Comparison of ENCODE assay signal across 1 cellular context in the genomic region with DNA sequence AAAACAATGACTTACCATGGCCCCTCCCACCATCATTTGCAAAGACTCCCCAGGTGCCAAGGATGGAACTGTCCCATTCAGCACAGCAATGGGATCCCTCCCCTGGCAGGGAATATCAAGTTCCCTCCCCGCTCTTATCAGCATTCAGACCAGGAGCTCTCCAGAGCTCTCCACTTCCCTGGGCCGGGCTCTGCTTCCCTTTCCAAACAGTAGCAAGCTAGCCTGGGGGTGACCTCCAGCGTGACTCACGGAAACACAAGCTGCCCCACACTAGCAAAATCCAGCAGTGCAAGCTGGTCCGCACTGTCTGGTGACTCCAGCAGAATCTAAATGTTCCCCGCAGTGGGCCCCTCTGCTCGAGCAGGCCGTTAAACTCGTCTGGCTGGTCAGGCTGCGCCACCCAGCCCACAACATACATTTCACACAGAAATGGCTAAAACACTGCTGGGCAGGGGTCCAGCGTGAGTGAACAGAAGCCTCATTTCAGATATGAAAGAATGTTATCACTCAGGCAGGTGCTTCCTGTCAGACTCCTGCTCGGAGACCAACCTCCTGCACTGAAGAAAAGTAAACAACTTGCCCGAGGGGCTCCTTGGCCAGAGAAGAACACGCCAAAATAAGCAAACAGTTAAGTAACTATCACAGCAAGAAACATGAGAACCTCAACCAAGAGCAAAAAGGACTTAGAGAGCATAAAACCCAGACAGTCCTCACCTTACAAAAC.
A peak's percentile ranks its signal among the peaks of the same experiment; 100 is the strongest.
TF ChIP-seq lines count a peak whose summit lies in the region.

No MANE protein-coding gene starts in this region.

TF ChIP-seq in HEK293, 187 proteins besides CTCF, POLR2A, EP300 and RAD21 (continued from another document and continues in another):
- TF ChIP-seq BCL11B (tag by site-specific recombination; IDR thresholded peaks at IDR 0.05; ENCODE audit: low read depth) (no peak), ZNF112 (tag by site-specific recombination; IDR thresholded peaks at IDR 0.05) (no peak), ZNF10 (tag by site-specific recombination; IDR thresholded peaks at IDR 0.05) (no peak), PRDM6 (tag by site-specific recombination; IDR thresholded peaks at IDR 0.05) (no peak), HOXC10 (CRISPR knock-in tag; IDR thresholded peaks at IDR 0.05) (no peak), ZNF23 (tag by site-specific recombination; IDR thresholded peaks at IDR 0.05; ENCODE audit: borderline replicate concordance) (no peak), SCRT1 (tag by site-specific recombination; IDR thresholded peaks at IDR 0.05; ENCODE audit: borderline replicate concordance) (peak; percentile 8; the same call in 1 of the 2 replicates), KLF10 (tag by site-specific recombination; IDR thresholded peaks at IDR 0.05) (no peak), ZNF670 (tag by site-specific recombination; IDR thresholded peaks at IDR 0.05; ENCODE audit: low read depth) (no peak), ZNF843 (tag by site-specific recombination; IDR thresholded peaks at IDR 0.05) (peak; percentile 87), ZNF18 (tag by site-specific recombination; IDR thresholded peaks at IDR 0.05) (0 out of 2 replicates have a peak, but pooled peaks have one; percentile 15), ZNF626 (tag by site-specific recombination; IDR thresholded peaks at IDR 0.05) (no peak), ZNF280D (tag by site-specific recombination; IDR thresholded peaks at IDR 0.05) (no peak), ZNF394 (tag by site-specific recombination; IDR thresholded peaks at IDR 0.05; ENCODE audit: borderline replicate concordance) (no peak), ZSCAN4 (tag by site-specific recombination; IDR thresholded peaks at IDR 0.05) (no peak), ZNF664 (tag by site-specific recombination; IDR thresholded peaks at IDR 0.05) (no peak), ZNF518A (tag by site-specific recombination; conservative IDR thresholded peaks at IDR 0.05; ENCODE audit: low read depth) (no peak), ZNF610 (tag by site-specific recombination; IDR thresholded peaks at IDR 0.05; ENCODE audit: borderline replicate concordance) (no peak), ZNF146 (tag by site-specific recombination; IDR thresholded peaks at IDR 0.05) (no peak), ELK4 (IDR thresholded peaks at IDR 0.05; ENCODE audit: borderline replicate concordance, low read depth, low read length) (no peak), ZNF274 (IDR thresholded peaks at IDR 0.05; ENCODE audit: low read length) (no peak), ZNF274 (tag by site-specific recombination; IDR thresholded peaks at IDR 0.05; ENCODE audit: borderline replicate concordance) (no peak), ZBTB8A (tag by site-specific recombination; IDR thresholded peaks at IDR 0.05) (no peak), ZNF426 (tag by site-specific recombination; IDR thresholded peaks at IDR 0.05) (no peak), ZNF2 (tag by site-specific recombination; IDR thresholded peaks at IDR 0.05) (no peak), TCF7L2 (IDR thresholded peaks at IDR 0.05; ENCODE audit: borderline replicate concordance, low read depth, low read length) (no peak), ZNF561 (tag by site-specific recombination; IDR thresholded peaks at IDR 0.05; ENCODE audit: borderline replicate concordance) (no peak), ZNF416 (tag by site-specific recombination; IDR thresholded peaks at IDR 0.05) (no peak), ZNF335 (tag by site-specific recombination; conservative IDR thresholded peaks at IDR 0.05) (peak; percentile 66; the same call in 1 of the 2 replicates), ZNF292 (tag by site-specific recombination; IDR thresholded peaks at IDR 0.05; ENCODE audit: borderline replicate concordance, low read depth) (no peak), ZNF510 (tag by site-specific recombination; IDR thresholded peaks at IDR 0.05; ENCODE audit: insufficient replicate concordance) (no peak), ZEB2 (tag by site-specific recombination; IDR thresholded peaks at IDR 0.05) (peak; percentile 63; the same call in 1 of the 2 replicates)
- TF ChIP-seq, protein P1, sequence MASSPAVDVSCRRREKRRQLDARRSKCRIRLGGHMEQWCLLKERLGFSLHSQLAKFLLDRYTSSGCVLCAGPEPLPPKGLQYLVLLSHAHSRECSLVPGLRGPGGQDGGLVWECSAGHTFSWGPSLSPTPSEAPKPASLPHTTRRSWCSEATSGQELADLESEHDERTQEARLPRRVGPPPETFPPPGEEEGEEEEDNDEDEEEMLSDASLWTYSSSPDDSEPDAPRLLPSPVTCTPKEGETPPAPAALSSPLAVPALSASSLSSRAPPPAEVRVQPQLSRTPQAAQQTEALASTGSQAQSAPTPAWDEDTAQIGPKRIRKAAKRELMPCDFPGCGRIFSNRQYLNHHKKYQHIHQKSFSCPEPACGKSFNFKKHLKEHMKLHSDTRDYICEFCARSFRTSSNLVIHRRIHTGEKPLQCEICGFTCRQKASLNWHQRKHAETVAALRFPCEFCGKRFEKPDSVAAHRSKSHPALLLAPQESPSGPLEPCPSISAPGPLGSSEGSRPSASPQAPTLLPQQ (tag by site-specific recombination; IDR thresholded peaks at IDR 0.05): peak; percentile 98
- TF ChIP-seq, protein P2, sequence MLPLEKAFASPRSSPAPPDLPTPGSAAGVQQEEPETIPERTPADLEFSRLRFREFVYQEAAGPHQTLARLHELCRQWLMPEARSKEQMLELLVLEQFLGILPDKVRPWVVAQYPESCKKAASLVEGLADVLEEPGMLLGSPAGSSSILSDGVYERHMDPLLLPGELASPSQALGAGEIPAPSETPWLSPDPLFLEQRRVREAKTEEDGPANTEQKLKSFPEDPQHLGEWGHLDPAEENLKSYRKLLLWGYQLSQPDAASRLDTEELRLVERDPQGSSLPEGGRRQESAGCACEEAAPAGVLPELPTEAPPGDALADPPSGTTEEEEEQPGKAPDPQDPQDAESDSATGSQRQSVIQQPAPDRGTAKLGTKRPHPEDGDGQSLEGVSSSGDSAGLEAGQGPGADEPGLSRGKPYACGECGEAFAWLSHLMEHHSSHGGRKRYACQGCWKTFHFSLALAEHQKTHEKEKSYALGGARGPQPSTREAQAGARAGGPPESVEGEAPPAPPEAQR (tag by site-specific recombination; IDR thresholded peaks at IDR 0.05): no peak
- TF ChIP-seq, protein P3, sequence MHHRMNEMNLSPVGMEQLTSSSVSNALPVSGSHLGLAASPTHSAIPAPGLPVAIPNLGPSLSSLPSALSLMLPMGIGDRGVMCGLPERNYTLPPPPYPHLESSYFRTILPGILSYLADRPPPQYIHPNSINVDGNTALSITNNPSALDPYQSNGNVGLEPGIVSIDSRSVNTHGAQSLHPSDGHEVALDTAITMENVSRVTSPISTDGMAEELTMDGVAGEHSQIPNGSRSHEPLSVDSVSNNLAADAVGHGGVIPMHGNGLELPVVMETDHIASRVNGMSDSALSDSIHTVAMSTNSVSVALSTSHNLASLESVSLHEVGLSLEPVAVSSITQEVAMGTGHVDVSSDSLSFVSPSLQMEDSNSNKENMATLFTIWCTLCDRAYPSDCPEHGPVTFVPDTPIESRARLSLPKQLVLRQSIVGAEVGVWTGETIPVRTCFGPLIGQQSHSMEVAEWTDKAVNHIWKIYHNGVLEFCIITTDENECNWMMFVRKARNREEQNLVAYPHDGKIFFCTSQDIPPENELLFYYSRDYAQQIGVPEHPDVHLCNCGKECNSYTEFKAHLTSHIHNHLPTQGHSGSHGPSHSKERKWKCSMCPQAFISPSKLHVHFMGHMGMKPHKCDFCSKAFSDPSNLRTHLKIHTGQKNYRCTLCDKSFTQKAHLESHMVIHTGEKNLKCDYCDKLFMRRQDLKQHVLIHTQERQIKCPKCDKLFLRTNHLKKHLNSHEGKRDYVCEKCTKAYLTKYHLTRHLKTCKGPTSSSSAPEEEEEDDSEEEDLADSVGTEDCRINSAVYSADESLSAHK (tag by site-specific recombination; IDR thresholded peaks at IDR 0.05): no peak
